ENCODE assay signal across 26 cellular contexts in the genomic region with DNA sequence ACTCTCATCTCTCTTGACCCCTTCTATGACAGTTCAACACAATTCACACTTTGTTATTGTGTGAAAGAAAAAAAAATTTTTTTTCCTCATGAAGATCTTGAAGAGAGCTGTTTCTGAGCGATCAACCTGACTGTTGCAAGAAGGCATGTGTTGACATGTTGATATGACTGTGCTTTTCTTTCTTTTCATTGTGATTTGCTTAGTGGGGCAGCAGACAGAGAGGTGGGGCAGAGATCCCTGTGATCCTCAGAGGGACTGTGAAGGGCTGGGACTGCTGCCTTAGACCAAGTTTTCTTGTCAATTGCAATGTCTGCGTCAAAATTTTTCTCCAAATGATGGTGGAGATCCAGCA.
"Had no signal": no experiment of that assay in that cellular context is flagged by ENCODE, and none has a peak within 500 bp of the region (broad histone marks: within the 10 kb centered on the region; RNA-seq: fewer than 3 reads in every experiment).

No MANE protein-coding gene starts in this region.

- H3K27ac ChIP-seq: cardiac muscle cell, coronary artery, dorsolateral prefrontal cortex, transverse colon, WERI-Rb-1 had no signal

- FAIRE-seq: urothelium cell line had no signal

- H3K27me3 ChIP-seq: cardiac muscle cell, heart left ventricle, right atrium auricular region, transverse colon had no signal

- DNase-seq: activated CD4-positive, alpha-beta T cell treated with anti-CD3 and anti-CD28 coated beads for 48 hours; activated CD4-positive, alpha-beta T cell treated with anti-CD3 and anti-CD28 coated beads, Interleukin-2, amount 50 U/mL, for 48 hours; activated CD8-positive, alpha-beta memory T cell treated with anti-CD3 and anti-CD28 coated beads, Interleukin-2, amount 50 U/mL, for 4 hours; activated gamma-delta T cell; activated naive CD4-positive, alpha-beta T cell treated with anti-CD3 and anti-CD28 coated beads, Interleukin-2, amount 10 ng/mL, durations not matched to agents 7 days and 5 days; activated naive CD8-positive, alpha-beta T cell treated with anti-CD3 and anti-CD28 coated beads, Interleukin-2, amount 10 ng/mL, durations not matched to agents 7 days and 5 days; activated T-cell treated with anti-CD3 and anti-CD28 coated beads, Interleukin-2, amount 50 U/mL, for 24 hours; amniotic stem cell; cerebellar nuclear complex; dorsolateral prefrontal cortex; effector memory CD4-positive, alpha-beta T cell; hypothalamus; immature natural killer cell; naive thymus-derived CD8-positive, alpha-beta T cell; nucleus accumbens; stimulated activated CD4-positive, alpha-beta T cell treated with anti-CD3 and anti-CD28 coated beads, Interleukin-15, amount 100 ng/mL, for 24 hours; stimulated activated CD4-positive, alpha-beta T cell treated with anti-CD3 and anti-CD28 coated beads, Interleukin-2, amount 100 ng/mL, for 24 hours; stimulated activated naive CD4-positive, alpha-beta T cell; WERI-Rb-1 had no signal

- H3K4me3 ChIP-seq: cardiac muscle cell, coronary artery, dorsolateral prefrontal cortex, heart left ventricle, right atrium auricular region, transverse colon had no signal

- ATAC-seq: activated CD4-positive, CD25-positive, alpha-beta regulatory T cell treated with anti-CD3 and anti-CD28 coated beads, Interleukin-2, amount 50 U/mL, for 24 hours; naive thymus-derived CD8-positive, alpha-beta T cell had no signal

- H3K4me1 ChIP-seq: right atrium auricular region had no signal

- H3K36me3 ChIP-seq: cardiac muscle cell, heart left ventricle, right atrium auricular region, transverse colon, WERI-Rb-1 had no signal
